Comparison of ENCODE assay signal across 8 cellular contexts in the genomic region with DNA sequence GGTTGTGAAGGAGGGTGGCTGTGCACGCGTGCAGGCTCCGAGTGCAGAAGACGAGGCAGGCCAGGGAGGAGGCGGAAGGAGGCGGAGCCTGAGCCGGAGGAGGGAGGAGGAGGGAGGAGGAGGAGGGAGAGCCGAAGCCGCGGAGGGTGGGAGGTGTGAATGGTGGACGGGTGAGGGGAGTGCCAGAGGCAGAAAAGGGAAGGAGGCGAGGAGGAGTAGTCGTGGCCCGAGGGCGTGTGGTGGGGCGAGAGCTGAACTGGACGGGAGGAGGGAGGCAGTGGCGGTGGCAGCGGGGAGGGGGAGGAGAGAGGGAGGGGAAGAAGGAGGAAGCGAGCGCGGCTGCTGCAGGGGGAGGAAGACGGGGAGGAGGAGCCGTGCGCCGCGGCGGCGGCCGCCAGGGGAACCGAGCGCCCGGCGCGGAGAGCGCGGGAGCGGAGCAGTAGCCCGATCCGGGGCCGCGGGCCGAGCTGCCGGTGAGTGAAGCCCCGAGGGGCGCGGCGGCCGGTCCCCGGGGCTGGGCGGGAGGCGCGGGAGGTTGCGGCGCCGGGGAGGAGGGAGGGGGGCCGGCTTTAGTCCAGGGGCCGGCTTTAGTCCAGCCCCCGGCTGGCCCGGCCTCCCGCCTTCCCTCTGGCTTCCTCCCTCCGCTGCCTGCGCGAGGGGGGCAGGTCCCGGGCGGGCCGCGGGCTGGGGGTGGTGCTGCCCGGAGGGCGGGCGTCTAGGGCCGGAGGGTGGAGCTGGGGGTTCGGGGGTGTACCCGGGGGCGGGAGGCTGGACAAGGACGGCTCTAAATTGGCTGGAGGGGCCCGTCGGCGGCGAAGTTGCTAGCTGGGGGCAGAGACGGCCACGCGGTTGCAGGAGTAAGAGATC. TPM values are rescaled to one million over a fixed set of nuclear protein-coding genes. Genes with fewer than 3 reads are reported as not detected.
A peak's percentile ranks its signal among the peaks of the same experiment; 100 is the strongest.
DNase-seq lines count a peak whose midpoint lies in the region; ATAC-seq and TF ChIP-seq lines count a peak whose summit lies in the region.

A gene (plus strand): TSS at position 815 of the 867 bp plus-strand sequence. CDS start 661 bp downstream, outside the sequence.

- no peak for TF ChIP-seq RAD21 in liver (IDR thresholded peaks at IDR 0.05)

- TF ChIP-seq CTCF in liver (IDR thresholded peaks at IDR 0.05; ENCODE audit: low read depth, low read length, missing input control) = peak; percentile 14

- no peaks in the 10 kb centered on the region for H3K27me3 ChIP-seq in liver (ENCODE audit: control insufficient read depth in 4 of 4, insufficient read depth in 4 of 4, low read length in 3 of 4)

- WGBS in liver = 1% methylated on average over 66 of the region's 83 CpGs

- H3K27ac ChIP-seq in liver (ENCODE audit: low read depth in 1 of 2, low read length in 2 of 2) = peak within 1 kb of the TSS; percentile 50 to 83

- H3K4me1 ChIP-seq in liver (ENCODE audit: control insufficient read depth in 4 of 4, insufficient read depth in 4 of 4, low read length in 3 of 4) = peaks cover 0 to 8% (median 5%) of the 10 kb centered on the region in 4 donors

- peak within 1 kb of the TSS; percentile 54 to 71 (median 66) for H3K4me3 ChIP-seq in liver (ENCODE audit: low read depth in 1 of 3, low read length in 3 of 3)

- H3K36me3 ChIP-seq in liver (ENCODE audit: control insufficient read depth in 4 of 4, insufficient read depth in 3 of 4, low read depth in 1 of 4, low read length in 3 of 4) = no peaks in the 10 kb centered on the region

- H3K9ac ChIP-seq in liver (ENCODE audit: low read depth in 1 of 2, low read length in 2 of 2) = peak within 1 kb of the TSS; percentile 27 to 31

- ATAC-seq in HG03378 (IDR thresholded peaks at IDR 0.05; ENCODE audit: unreplicated experiment) = peak; percentile 43

- no peaks in the 10 kb centered on the region for H3K9me3 ChIP-seq in liver (ENCODE audit: control insufficient read depth in 4 of 4, low read length in 3 of 4)

- TF ChIP-seq POLR2A in GM19099 (IDR thresholded peaks at IDR 0.05; ENCODE audit: extremely low read depth, insufficient read length, low read depth) = peak; percentile 40

- DNase-seq in AML-193 (lab: John Stamatoyannopoulos, UW) = peak; percentile 77 to 81
- DNase-seq in NCI-H526 (lab: John Stamatoyannopoulos, UW) = peak; percentile 24 to 93
- peak; percentile 71 for DNase-seq in activated CD4-positive, alpha-beta T cell treated with anti-CD3 and anti-CD28 coated beads, Interleukin-2, amount 50 U/mL, for 1 hour
- peak; percentile 74 for DNase-seq in dermis blood vessel endothelial cell
- DNase-seq in stimulated activated CD4-positive, alpha-beta T cell treated with anti-CD3 and anti-CD28 coated beads, Interleukin-4, amount 100 ng/mL, for 24 hours = peak; percentile 75

TF ChIP-seq in liver, 16 proteins besides CTCF, POLR2A, EP300 and RAD21:
- TF ChIP-seq, protein P1, sequence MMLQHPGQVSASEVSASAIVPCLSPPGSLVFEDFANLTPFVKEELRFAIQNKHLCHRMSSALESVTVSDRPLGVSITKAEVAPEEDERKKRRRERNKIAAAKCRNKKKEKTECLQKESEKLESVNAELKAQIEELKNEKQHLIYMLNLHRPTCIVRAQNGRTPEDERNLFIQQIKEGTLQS (IDR thresholded peaks at IDR 0.05) = no peak
- TF ChIP-seq NR2F2 (IDR thresholded peaks at IDR 0.05) = no peak
- no peak for TF ChIP-seq HNF4A (conservative IDR thresholded peaks at IDR 0.05)
- no peak for TF ChIP-seq YY1 (IDR thresholded peaks at IDR 0.05)
- TF ChIP-seq, protein P2, sequence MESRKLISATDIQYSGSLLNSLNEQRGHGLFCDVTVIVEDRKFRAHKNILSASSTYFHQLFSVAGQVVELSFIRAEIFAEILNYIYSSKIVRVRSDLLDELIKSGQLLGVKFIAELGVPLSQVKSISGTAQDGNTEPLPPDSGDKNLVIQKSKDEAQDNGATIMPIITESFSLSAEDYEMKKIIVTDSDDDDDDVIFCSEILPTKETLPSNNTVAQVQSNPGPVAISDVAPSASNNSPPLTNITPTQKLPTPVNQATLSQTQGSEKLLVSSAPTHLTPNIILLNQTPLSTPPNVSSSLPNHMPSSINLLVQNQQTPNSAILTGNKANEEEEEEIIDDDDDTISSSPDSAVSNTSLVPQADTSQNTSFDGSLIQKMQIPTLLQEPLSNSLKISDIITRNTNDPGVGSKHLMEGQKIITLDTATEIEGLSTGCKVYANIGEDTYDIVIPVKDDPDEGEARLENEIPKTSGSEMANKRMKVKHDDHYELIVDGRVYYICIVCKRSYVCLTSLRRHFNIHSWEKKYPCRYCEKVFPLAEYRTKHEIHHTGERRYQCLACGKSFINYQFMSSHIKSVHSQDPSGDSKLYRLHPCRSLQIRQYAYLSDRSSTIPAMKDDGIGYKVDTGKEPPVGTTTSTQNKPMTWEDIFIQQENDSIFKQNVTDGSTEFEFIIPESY (IDR thresholded peaks at IDR 0.05) = no peak
- TF ChIP-seq, protein P3, sequence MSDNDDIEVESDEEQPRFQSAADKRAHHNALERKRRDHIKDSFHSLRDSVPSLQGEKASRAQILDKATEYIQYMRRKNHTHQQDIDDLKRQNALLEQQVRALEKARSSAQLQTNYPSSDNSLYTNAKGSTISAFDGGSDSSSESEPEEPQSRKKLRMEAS (IDR thresholded peaks at IDR 0.05) = no peak
- no peak for TF ChIP-seq TAF1 (conservative IDR thresholded peaks at IDR 0.05)
- TF ChIP-seq HNF4G (IDR thresholded peaks at IDR 0.05) = no peak
- TF ChIP-seq JUND (IDR thresholded peaks at IDR 0.05) = no peak
- TF ChIP-seq, protein P4, sequence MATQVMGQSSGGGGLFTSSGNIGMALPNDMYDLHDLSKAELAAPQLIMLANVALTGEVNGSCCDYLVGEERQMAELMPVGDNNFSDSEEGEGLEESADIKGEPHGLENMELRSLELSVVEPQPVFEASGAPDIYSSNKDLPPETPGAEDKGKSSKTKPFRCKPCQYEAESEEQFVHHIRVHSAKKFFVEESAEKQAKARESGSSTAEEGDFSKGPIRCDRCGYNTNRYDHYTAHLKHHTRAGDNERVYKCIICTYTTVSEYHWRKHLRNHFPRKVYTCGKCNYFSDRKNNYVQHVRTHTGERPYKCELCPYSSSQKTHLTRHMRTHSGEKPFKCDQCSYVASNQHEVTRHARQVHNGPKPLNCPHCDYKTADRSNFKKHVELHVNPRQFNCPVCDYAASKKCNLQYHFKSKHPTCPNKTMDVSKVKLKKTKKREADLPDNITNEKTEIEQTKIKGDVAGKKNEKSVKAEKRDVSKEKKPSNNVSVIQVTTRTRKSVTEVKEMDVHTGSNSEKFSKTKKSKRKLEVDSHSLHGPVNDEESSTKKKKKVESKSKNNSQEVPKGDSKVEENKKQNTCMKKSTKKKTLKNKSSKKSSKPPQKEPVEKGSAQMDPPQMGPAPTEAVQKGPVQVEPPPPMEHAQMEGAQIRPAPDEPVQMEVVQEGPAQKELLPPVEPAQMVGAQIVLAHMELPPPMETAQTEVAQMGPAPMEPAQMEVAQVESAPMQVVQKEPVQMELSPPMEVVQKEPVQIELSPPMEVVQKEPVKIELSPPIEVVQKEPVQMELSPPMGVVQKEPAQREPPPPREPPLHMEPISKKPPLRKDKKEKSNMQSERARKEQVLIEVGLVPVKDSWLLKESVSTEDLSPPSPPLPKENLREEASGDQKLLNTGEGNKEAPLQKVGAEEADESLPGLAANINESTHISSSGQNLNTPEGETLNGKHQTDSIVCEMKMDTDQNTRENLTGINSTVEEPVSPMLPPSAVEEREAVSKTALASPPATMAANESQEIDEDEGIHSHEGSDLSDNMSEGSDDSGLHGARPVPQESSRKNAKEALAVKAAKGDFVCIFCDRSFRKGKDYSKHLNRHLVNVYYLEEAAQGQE (IDR thresholded peaks at IDR 0.05) = no peak
- TF ChIP-seq GABPA (IDR thresholded peaks at IDR 0.05 in 1 of 2, conservative IDR thresholded peaks at IDR 0.05 in 1 of 2) = no peak
- TF ChIP-seq FOXA1 (IDR thresholded peaks at IDR 0.05) = no peak
- no peak for TF ChIP-seq RXRA (IDR thresholded peaks at IDR 0.05)
- TF ChIP-seq SP1 (IDR thresholded peaks at IDR 0.05) = no peak
TF ChIP-seq in liver: peak in this region for 0.

RNA-seq across cellular contexts. Expression of the gene that starts here (rescaled TPM):
- total RNA-seq in dermis blood vessel endothelial cell = 17.2 and 23.5 TPM in 2 replicates
- total RNA-seq in liver = 1 to 10 TPM; 4.1 to 8.5 TPM
- 1 to 10 TPM in 1 of 2 donors, under 1 TPM in 1; 0.40 to 1.8 TPM for polyA plus RNA-seq in liver

Comparison
In these comparisons a context has a peak if more than half of its experiments do, and no peak if none do; other contexts are left out.
1. Peak in every context shown above with its lines: DNase-seq, ATAC-seq, H3K4me3 ChIP-seq and H3K27ac ChIP-seq.